24 cellular contexts compared by ENCODE assay signal in genomic region chr17:19630651-19631050, GRCh38. TPM values are rescaled to one million over a fixed set of nuclear protein-coding genes. Genes with fewer than 3 reads are reported as not detected.
DNase-seq lines count a peak whose midpoint lies in the region; ATAC-seq and TF ChIP-seq lines count a peak whose summit lies in the region.
"Had no signal": no experiment of that assay in that cellular context is flagged by ENCODE, and none has a peak within 500 bp of the region (broad histone marks: within the 10 kb centered on the region; RNA-seq: fewer than 3 reads in every experiment).

No MANE protein-coding gene starts in this region.

- TF ChIP-seq CTCF in SK-N-SH (IDR thresholded peaks at IDR 0.05) (no peak), brain microvascular endothelial cell (IDR thresholded peaks at IDR 0.05; ENCODE audit: low read depth, low read length, missing control alignments) (no peak), Calu3 (IDR thresholded peaks at IDR 0.05; ENCODE audit: unreplicated experiment) (no peak)

- TF ChIP-seq EP300 in SK-N-SH (IDR thresholded peaks at IDR 0.05; ENCODE audit: borderline replicate concordance in 1 of 2, low read depth in 1 of 2, low read length in 1 of 2) = no peak

- in situ Hi-C loops in brain microvascular endothelial cell (cut with HindIII; ENCODE audit: low pct_ligation_motif_present, low sequenced_read_pairs) = no loop called here

- H3K4me3 Mint-ChIP-seq in Calu3 (ENCODE audit: low read depth, unreplicated experiment) = no peak overlapping the region

- no peaks in the 10 kb centered on the region for H3K9me2 ChIP-seq in SK-N-SH

- H4K20me1 ChIP-seq in SK-N-SH (ENCODE audit: insufficient read depth) = no peaks in the 10 kb centered on the region

- no peak for DNase-seq in SK-N-SH
- DNase-seq in HT1080 (ENCODE audit: low read depth) = peak; percentile 15
- DNase-seq in brain microvascular endothelial cell = peak; percentile 4
- DNase-seq in Calu3 = no peak
- no peak for DNase-seq in sciatic nerve (ENCODE audit: low spot score)
- DNase-seq in SHP77 treated with DMSO at 0.1 percent for 48 hours (lab: John Stamatoyannopoulos, UW) = no peak
- no peak for DNase-seq in GM03348 (ENCODE audit: low spot score)
- DNase-seq: 8988T; C1 segment of cervical spinal cord; CD4-positive, alpha-beta memory T cell; COR-L47; GF-D8; H7; Kasumi-1; MM.1S; NCI-H2029; NCI-H446; NCI-H524 treated with DMSO at 0.1 percent for 48 hours; NCI-H774; NK-92 treated with Interleukin-12 subunit alpha and Interleukin-12 subunit beta, amount 100 ng/mL, for 24 hours; RPMI8226; SHP77 had no signal

- H3K27ac ChIP-seq in SK-N-SH (ENCODE audit: low read depth in 2 of 2, low read length in 1 of 2) = no peak overlapping the region
- H3K27ac ChIP-seq in brain microvascular endothelial cell = no peak overlapping the region

- H2AFZ ChIP-seq in SK-N-SH (ENCODE audit: low read depth) = no peak overlapping the region

- no peaks in the 10 kb centered on the region for H3K9me3 ChIP-seq in SK-N-SH

- H3F3A ChIP-seq in SK-N-SH (replicated peaks; ENCODE audit: insufficient read depth) = peaks cover 3% of the 10 kb centered on the region

- H3K4me2 ChIP-seq in SK-N-SH = 0 out of 2 replicates have a peak overlapping the region, but pooled peaks have one; percentile 29

- H3K4me3 ChIP-seq in SK-N-SH (ENCODE audit: low read depth in 2 of 2, low read length in 1 of 2) (no peak overlapping the region), brain microvascular endothelial cell (ENCODE audit: low read depth, low read length) (no peak overlapping the region)
- H3K4me3 ChIP-seq: K562 had no signal

- no peaks in the 10 kb centered on the region for H3K27me3 Mint-ChIP-seq in Calu3 (ENCODE audit: unreplicated experiment)

- H3K9me3 Mint-ChIP-seq in Calu3 (ENCODE audit: low read depth, unreplicated experiment) = no peaks in the 10 kb centered on the region
- H3K9me3 Mint-ChIP-seq: CD4-positive, alpha-beta memory T cell had no signal

- CTCF ChIA-PET in SK-N-SH (lab: Yijun Ruan, JAX) = no interaction called here
- CTCF ChIA-PET in Calu3 (lab: Charles Lee) = no interaction called here

- no peaks in the 10 kb centered on the region for H3K27me3 ChIP-seq in SK-N-SH (ENCODE audit: insufficient read depth)
- no peaks in the 10 kb centered on the region for H3K27me3 ChIP-seq in brain microvascular endothelial cell (replicated peaks)

- H3K27ac Mint-ChIP-seq in Calu3 (ENCODE audit: unreplicated experiment) = no peak overlapping the region

- no peaks in the 10 kb centered on the region for H3K36me3 ChIP-seq in SK-N-SH (replicated peaks in 1 of 2; ENCODE audit: control insufficient read depth in 1 of 2, insufficient read depth in 2 of 2, low read length in 1 of 2)
- no peaks in the 10 kb centered on the region for H3K36me3 ChIP-seq in brain microvascular endothelial cell (replicated peaks)

- H3K4me1 ChIP-seq in SK-N-SH (ENCODE audit: control insufficient read depth in 1 of 2, insufficient read depth in 2 of 2, low read depth in 1 of 2, low read length in 1 of 2) = no peaks in the 10 kb centered on the region

- no TSS peak for BruUV-seq in Calu3 (replicated peaks; lab: Mats Ljungman, UMichigan)

- TF ChIP-seq RAD21 in SK-N-SH (IDR thresholded peaks at IDR 0.05; ENCODE audit: low read length) = no peak

- H3K79me2 ChIP-seq in SK-N-SH (ENCODE audit: insufficient read depth) = no peaks in the 10 kb centered on the region

- POLR2A ChIA-PET in SK-N-SH (lab: Yijun Ruan, JAX) = no interaction called here

- ATAC-seq in SK-N-SH treated with all-trans-retinoic acid at 6 μM for 48 hours (no peak), sciatic nerve (no peak)
- ATAC-seq: K562 had no signal

- H3K36me3 Mint-ChIP-seq in Calu3 (ENCODE audit: insufficient read depth, unreplicated experiment) = no peaks in the 10 kb centered on the region
- H3K36me3 Mint-ChIP-seq: CD4-positive, alpha-beta memory T cell had no signal

- H3K4me1 Mint-ChIP-seq in Calu3 (ENCODE audit: low read depth, unreplicated experiment) = no peaks in the 10 kb centered on the region
- H3K4me1 Mint-ChIP-seq: CD4-positive, alpha-beta memory T cell had no signal

- H3K9ac ChIP-seq in SK-N-SH = no peak overlapping the region

- intact Hi-C loops in Calu3 (cut with micrococcal nuclease; ENCODE audit: unreplicated experiment) = no loop called here
- intact Hi-C loops in sciatic nerve (cut with DNase I) = no loop called here

TF ChIP-seq in SK-N-SH, 30 proteins besides CTCF, POLR2A, EP300 and RAD21:
- no peak for TF ChIP-seq RXRA (IDR thresholded peaks at IDR 0.05; ENCODE audit: borderline replicate concordance, low read depth)
- TF ChIP-seq FOSL2 (IDR thresholded peaks at IDR 0.05; ENCODE audit: borderline replicate concordance, low read depth) = peak; percentile 33; the same call in 1 of the 2 replicates
TF ChIP-seq in SK-N-SH: peak in this region for 1.

TF ChIP-seq in SK-N-SH treated with all-trans-retinoic acid at 6 μM for 48 hours, 23 proteins besides CTCF, POLR2A, EP300 and RAD21 (continues in another document):
- TF ChIP-seq ESRRG (CRISPR knock-in tag; IDR thresholded peaks at IDR 0.05) (no peak), RARB (CRISPR knock-in tag; IDR thresholded peaks at IDR 0.05) (no peak), GLIS3 (CRISPR knock-in tag; IDR thresholded peaks at IDR 0.05) (no peak), TSHZ2 (CRISPR knock-in tag; IDR thresholded peaks at IDR 0.05) (no peak), BACH2 (CRISPR knock-in tag; IDR thresholded peaks at IDR 0.05; ENCODE audit: borderline replicate concordance) (no peak), POU6F1 (CRISPR knock-in tag; IDR thresholded peaks at IDR 0.05; ENCODE audit: borderline replicate concordance, low read depth) (no peak), CSDC2 (CRISPR knock-in tag; IDR thresholded peaks at IDR 0.05) (no peak), CSRNP3 (CRISPR knock-in tag; IDR thresholded peaks at IDR 0.05) (no peak), ZFP3 (CRISPR knock-in tag; IDR thresholded peaks at IDR 0.05) (no peak)

RNA-seq across cellular contexts. Expression of gene ALDH3A2, which starts 17.9 kb away (rescaled TPM):
- polyA plus RNA-seq in SK-N-SH (2012; rRNA removed) = 16.6 and 23.3 TPM in 2 replicates
- polyA plus RNA-seq in SK-N-SH (2012; cell fraction: cytosol; rRNA removed) = 19.0 and 20.2 TPM in 2 replicates
- 44.9 and 65.6 TPM in 2 replicates for polyA plus RNA-seq in SK-N-SH (2012; cell fraction: nucleus; rRNA removed)
- 34.3 and 60.4 TPM in 2 replicates for total RNA-seq in HT1080 (2014; rRNA removed; shearing (Covaris generic))
- 26.6 and 27.1 TPM in 2 replicates for polyA plus RNA-seq in HT1080 (2015; cell fraction: cytosol; rRNA removed)
- polyA plus RNA-seq in HT1080 (2015; cell fraction: nucleus; rRNA removed) = 41.2 and 43.6 TPM in 2 replicates
- total RNA-seq in Calu3 (2022) = 32.4 and 38.0 TPM in 2 replicates
- total RNA-seq in sciatic nerve = 74.3 TPM

Comparison
In these comparisons a context has a peak if more than half of its experiments do, and no peak if none do; other contexts are left out.
1. DNase-seq: peak in HT1080 (single experiment) and brain microvascular endothelial cell (single experiment); none in SK-N-SH (single experiment), Calu3 (single experiment), sciatic nerve (single experiment), SHP77 treated with DMSO at 0.1 percent for 48 hours (single experiment) and GM03348 (single experiment).